In the genomic region with DNA sequence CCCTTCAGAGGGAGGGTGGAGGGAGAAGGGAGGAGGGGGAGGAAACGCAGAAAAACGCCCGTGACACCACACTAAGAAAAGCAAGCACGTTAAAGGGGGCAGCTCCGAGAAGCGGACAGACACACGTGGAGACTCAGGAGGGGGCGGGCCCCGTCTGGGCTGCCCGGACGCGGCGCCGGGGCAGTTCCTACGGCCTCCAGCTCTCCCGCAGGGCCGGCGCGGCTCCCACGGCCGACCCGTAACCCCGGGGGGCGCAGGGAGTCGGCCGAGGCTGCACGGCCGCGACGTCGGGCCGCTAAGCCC, we compare ENCODE assay signal across 7 cellular contexts. TPM values are rescaled to one million over a fixed set of nuclear protein-coding genes. Genes with fewer than 3 reads are reported as not detected.
DNase-seq lines count a peak whose midpoint lies in the region; ATAC-seq and TF ChIP-seq lines count a peak whose summit lies in the region.

No MANE protein-coding gene starts in this region.

- no peaks in the 10 kb centered on the region for H3K27me3 Mint-ChIP-seq in T-helper 1 cell treated with Interleukin-12 subunit alpha and Interleukin-12 subunit beta and Interleukin-4 antibody, amounts not matched to agents 30 μg/mL and 1 μg/mL, for 36 hours (ENCODE audit: low read depth)

- no peak for TF ChIP-seq CTCF in lung (IDR thresholded peaks at IDR 0.05; ENCODE audit: control extremely low read depth, extremely low read depth)
- TF ChIP-seq CTCF in stomach (IDR thresholded peaks at IDR 0.05): no peak

- H3K9me3 ChIP-seq in lung (ENCODE audit: control insufficient read depth in 2 of 2, insufficient read depth in 1 of 2, low read length in 1 of 2) (no peaks in the 10 kb centered on the region), stomach (no peaks in the 10 kb centered on the region)

- H3K27ac Mint-ChIP-seq in T-helper 1 cell treated with Interleukin-12 subunit alpha and Interleukin-12 subunit beta and Interleukin-4 antibody, amounts not matched to agents 30 μg/mL and 1 μg/mL, for 36 hours: peak overlapping the region; percentile 94

- peaks cover 24% of the 10 kb centered on the region for H3K36me3 Mint-ChIP-seq in T-helper 1 cell treated with Interleukin-12 subunit alpha and Interleukin-12 subunit beta and Interleukin-4 antibody, amounts not matched to agents 30 μg/mL and 1 μg/mL, for 36 hours (ENCODE audit: low read depth)

- peak overlapping the region; percentile 74 for H3K27ac ChIP-seq in caudate nucleus (ENCODE audit: low read depth, low read length)
- peak overlapping the region; percentile 74 to 93 for H3K27ac ChIP-seq in lung (ENCODE audit: low read depth in 1 of 2, low read length in 1 of 2)
- peak overlapping the region; percentile 91 to 98 (median 93) for H3K27ac ChIP-seq in stomach

- no peak for TF ChIP-seq EP300 in stomach (IDR thresholded peaks at IDR 0.05)

- DNase-seq in caudate nucleus (lab: John Stamatoyannopoulos, UW) (peak in 1 of 61 donors; percentile 34), lung (ENCODE audit: low spot score) (no peak), stomach (no peak), NCI-H446 (lab: John Stamatoyannopoulos, UW) (no peak)

- H3K4me1 Mint-ChIP-seq in T-helper 1 cell treated with Interleukin-12 subunit alpha and Interleukin-12 subunit beta and Interleukin-4 antibody, amounts not matched to agents 30 μg/mL and 1 μg/mL, for 36 hours (ENCODE audit: low read depth): peaks cover 32% of the 10 kb centered on the region

- 0 to 1% methylated on average over 26 to 32 of the region's 32 CpGs for WGBS in lung, 2 donors
- 0% methylated on average over 16 to 32 of the region's 32 CpGs for WGBS in stomach, 5 donors

- peak overlapping the region; percentile 100 for H3K4me3 Mint-ChIP-seq in T-helper 1 cell treated with Interleukin-12 subunit alpha and Interleukin-12 subunit beta and Interleukin-4 antibody, amounts not matched to agents 30 μg/mL and 1 μg/mL, for 36 hours

- intact Hi-C loops in stomach (cut with DNase I; ENCODE audit: low total_unique reads): no loop called here

- H3K36me3 ChIP-seq in lung (ENCODE audit: control insufficient read depth in 2 of 2, insufficient read depth in 2 of 2, low read length in 2 of 2): peaks cover 2 to 19% of the 10 kb centered on the region in 2 donors
- peaks cover 4 to 38% (median 35%) of the 10 kb centered on the region in 4 donors for H3K36me3 ChIP-seq in stomach

- H3K4me1 ChIP-seq in lung (ENCODE audit: control insufficient read depth in 2 of 2, insufficient read depth in 2 of 2, low read length in 2 of 2): peaks cover 0 to 8% of the 10 kb centered on the region in 2 donors
- peaks cover 14 to 44% (median 29%) of the 10 kb centered on the region in 4 donors for H3K4me1 ChIP-seq in stomach

- H3K4me3 ChIP-seq in lung: peak overlapping the region; percentile 98
- H3K4me3 ChIP-seq in stomach: peak overlapping the region; percentile 90 to 99 (median 96)

- H3K27me3 ChIP-seq in lung (ENCODE audit: control insufficient read depth, insufficient read depth) (no peaks in the 10 kb centered on the region), stomach (no peaks in the 10 kb centered on the region)

- no peaks in the 10 kb centered on the region for H3K9me3 Mint-ChIP-seq in T-helper 1 cell treated with Interleukin-12 subunit alpha and Interleukin-12 subunit beta and Interleukin-4 antibody, amounts not matched to agents 30 μg/mL and 1 μg/mL, for 36 hours

- no peak for TF ChIP-seq POLR2A in stomach (IDR thresholded peaks at IDR 0.05)

- ATAC-seq in GM18909 (IDR thresholded peaks at IDR 0.05; ENCODE audit: poor library complexity, unreplicated experiment) (peak; percentile 37), HG03025 (IDR thresholded peaks at IDR 0.05; ENCODE audit: low FRiP score, unreplicated experiment) (peak; percentile 34), lung (ENCODE audit: insufficient read depth, low FRiP score) (no peak)

RNA-seq across cellular contexts. Expression of a gene that starts 0.4 kb away (rescaled TPM):
- total RNA-seq in lung (10 to 100 TPM; 31.7 to 45.0 TPM), stomach (100 to 1,000 TPM in 2 of 5 donors, 10 to 100 TPM in 3; 25.5 to 119 (median 69.4) TPM)
- polyA plus RNA-seq in lung (10 to 100 TPM; 23.3 to 48.4 TPM), stomach (10 to 100 TPM; 28.5 to 37.8 (median 33.9) TPM)
